Comparison of ENCODE assay signal across 1 cellular context in the genomic region with DNA sequence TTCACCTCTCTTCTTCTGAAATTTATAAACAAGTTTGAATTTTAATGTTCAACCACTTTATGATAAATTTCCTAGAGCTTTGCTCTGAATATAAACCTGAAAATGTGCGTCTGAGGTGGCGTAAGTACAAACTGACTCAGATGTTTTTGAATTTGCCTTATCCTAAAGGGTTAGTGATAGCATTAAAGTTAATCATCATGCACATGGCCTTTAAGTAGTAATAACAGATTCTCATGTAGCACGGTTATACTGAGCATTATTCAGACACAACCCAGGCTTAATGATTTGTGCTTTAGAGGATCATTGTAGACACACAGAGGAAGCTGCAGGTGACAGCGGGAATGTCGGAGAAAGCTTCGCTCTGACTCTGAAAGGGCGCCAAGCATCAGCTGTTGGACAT.
TF ChIP-seq lines count a peak whose summit lies in the region.

No MANE protein-coding gene starts in this region.

TF ChIP-seq in GM12878, 131 proteins besides CTCF, POLR2A, EP300 and RAD21 (continued from another document):
- TF ChIP-seq, protein P1, sequence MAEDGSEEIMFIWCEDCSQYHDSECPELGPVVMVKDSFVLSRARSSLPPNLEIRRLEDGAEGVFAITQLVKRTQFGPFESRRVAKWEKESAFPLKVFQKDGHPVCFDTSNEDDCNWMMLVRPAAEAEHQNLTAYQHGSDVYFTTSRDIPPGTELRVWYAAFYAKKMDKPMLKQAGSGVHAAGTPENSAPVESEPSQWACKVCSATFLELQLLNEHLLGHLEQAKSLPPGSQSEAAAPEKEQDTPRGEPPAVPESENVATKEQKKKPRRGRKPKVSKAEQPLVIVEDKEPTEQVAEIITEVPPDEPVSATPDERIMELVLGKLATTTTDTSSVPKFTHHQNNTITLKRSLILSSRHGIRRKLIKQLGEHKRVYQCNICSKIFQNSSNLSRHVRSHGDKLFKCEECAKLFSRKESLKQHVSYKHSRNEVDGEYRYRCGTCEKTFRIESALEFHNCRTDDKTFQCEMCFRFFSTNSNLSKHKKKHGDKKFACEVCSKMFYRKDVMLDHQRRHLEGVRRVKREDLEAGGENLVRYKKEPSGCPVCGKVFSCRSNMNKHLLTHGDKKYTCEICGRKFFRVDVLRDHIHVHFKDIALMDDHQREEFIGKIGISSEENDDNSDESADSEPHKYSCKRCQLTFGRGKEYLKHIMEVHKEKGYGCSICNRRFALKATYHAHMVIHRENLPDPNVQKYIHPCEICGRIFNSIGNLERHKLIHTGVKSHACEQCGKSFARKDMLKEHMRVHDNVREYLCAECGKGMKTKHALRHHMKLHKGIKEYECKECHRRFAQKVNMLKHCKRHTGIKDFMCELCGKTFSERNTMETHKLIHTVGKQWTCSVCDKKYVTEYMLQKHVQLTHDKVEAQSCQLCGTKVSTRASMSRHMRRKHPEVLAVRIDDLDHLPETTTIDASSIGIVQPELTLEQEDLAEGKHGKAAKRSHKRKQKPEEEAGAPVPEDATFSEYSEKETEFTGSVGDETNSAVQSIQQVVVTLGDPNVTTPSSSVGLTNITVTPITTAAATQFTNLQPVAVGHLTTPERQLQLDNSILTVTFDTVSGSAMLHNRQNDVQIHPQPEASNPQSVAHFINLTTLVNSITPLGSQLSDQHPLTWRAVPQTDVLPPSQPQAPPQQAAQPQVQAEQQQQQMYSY (CRISPR knock-in tag; IDR thresholded peaks at IDR 0.05): no peak
- no peak for TF ChIP-seq MTA3 (IDR thresholded peaks at IDR 0.05; ENCODE audit: borderline replicate concordance, low read length)
- no peak for TF ChIP-seq EGR1 (IDR thresholded peaks at IDR 0.05; ENCODE audit: borderline replicate concordance in 1 of 2, low read depth in 2 of 2, low read length in 2 of 2)
- TF ChIP-seq KDM1A (IDR thresholded peaks at IDR 0.05; ENCODE audit: borderline replicate concordance): no peak
- TF ChIP-seq FOS (IDR thresholded peaks at IDR 0.05; ENCODE audit: borderline replicate concordance, extremely low read depth, insufficient read length): no peak
- TF ChIP-seq KLF5 (IDR thresholded peaks at IDR 0.05; ENCODE audit: partially characterized antibody): no peak
- TF ChIP-seq, protein P2, sequence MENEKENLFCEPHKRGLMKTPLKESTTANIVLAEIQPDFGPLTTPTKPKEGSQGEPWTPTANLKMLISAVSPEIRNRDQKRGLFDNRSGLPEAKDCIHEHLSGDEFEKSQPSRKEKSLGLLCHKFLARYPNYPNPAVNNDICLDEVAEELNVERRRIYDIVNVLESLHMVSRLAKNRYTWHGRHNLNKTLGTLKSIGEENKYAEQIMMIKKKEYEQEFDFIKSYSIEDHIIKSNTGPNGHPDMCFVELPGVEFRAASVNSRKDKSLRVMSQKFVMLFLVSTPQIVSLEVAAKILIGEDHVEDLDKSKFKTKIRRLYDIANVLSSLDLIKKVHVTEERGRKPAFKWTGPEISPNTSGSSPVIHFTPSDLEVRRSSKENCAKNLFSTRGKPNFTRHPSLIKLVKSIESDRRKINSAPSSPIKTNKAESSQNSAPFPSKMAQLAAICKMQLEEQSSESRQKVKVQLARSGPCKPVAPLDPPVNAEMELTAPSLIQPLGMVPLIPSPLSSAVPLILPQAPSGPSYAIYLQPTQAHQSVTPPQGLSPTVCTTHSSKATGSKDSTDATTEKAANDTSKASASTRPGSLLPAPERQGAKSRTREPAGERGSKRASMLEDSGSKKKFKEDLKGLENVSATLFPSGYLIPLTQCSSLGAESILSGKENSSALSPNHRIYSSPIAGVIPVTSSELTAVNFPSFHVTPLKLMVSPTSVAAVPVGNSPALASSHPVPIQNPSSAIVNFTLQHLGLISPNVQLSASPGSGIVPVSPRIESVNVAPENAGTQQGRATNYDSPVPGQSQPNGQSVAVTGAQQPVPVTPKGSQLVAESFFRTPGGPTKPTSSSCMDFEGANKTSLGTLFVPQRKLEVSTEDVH (IDR thresholded peaks at IDR 0.05; ENCODE audit: low read depth, partially characterized antibody): no peak
- TF ChIP-seq ZSCAN29 (IDR thresholded peaks at IDR 0.05): no peak
- TF ChIP-seq JUND (IDR thresholded peaks at IDR 0.05; ENCODE audit: low read depth, low read length): no peak
- TF ChIP-seq, protein P3, sequence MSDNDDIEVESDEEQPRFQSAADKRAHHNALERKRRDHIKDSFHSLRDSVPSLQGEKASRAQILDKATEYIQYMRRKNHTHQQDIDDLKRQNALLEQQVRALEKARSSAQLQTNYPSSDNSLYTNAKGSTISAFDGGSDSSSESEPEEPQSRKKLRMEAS (IDR thresholded peaks at IDR 0.05; ENCODE audit: low read depth, low read length): no peak
